8 cellular contexts compared by ENCODE assay signal in the genomic region with DNA sequence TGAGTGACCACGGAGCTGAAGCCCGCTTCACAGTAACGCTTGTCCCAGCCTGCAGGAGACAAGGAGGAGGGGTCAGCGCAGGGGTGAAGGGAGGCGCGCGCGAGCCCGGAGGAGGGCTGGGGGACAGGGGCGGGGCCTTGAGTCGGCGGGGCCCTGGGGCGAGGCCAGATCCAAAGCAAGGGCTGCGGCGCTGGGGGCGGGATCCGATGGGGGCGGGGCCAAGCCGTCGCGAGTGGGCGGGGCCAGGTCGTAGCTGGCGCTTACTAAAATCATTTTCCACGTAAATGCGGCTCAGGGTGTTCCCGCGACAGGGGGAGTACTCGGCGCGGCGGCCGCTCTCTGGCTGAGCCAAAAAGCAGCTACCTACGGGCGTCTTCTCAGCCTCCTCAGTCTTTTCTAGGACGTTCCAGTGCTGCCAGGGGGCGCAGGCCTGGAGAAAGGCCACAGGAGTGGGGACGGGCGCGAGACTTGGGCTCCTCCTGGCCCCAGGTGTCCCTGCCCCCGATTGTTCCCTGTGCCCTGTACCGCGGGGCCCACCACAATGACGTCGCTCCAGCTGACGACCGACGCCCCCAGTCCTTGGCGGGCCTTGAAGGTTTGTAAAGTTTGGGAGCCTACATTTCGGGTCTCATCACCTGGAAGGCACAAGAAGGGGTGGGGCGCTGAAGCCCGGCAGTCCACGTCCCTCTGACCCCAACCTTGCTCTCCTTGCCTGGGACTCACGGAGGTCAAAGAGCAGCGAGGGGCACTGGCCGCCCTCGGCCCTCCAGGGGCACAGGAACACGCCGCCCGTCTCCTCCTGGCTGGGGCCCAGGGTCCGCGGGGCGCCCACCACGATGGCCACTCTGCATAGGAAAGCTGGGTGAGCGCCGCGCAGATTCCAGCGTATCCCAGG. TPM values are rescaled to one million over a fixed set of nuclear protein-coding genes. Genes with fewer than 3 reads are reported as not detected.
A peak's percentile ranks its signal among the peaks of the same experiment; 100 is the strongest.
DNase-seq lines count a peak whose midpoint lies in the region; ATAC-seq and TF ChIP-seq lines count a peak whose summit lies in the region.

No MANE protein-coding gene starts in this region.

- no peak for TF ChIP-seq EP300 in stomach (IDR thresholded peaks at IDR 0.05)

- H3K79me2 ChIP-seq in neural progenitor cell (ENCODE audit: low read depth), result no peaks in the 10 kb centered on the region

- 1 to 6% (median 5%) methylated on average over 39 to 68 of the region's 68 CpGs for WGBS in stomach, 5 donors

- H3K4me3 ChIP-seq in GM06990 (replicated peaks; ENCODE audit: low read depth, low read length) (peak overlapping the region; percentile 59), foreskin fibroblast (ENCODE audit: low read depth in 1 of 2, low read length in 2 of 2) (peak overlapping the region; percentile 55 to 62), neural progenitor cell (peak overlapping the region; percentile 50), stomach (peak overlapping the region; percentile 49 to 58 (median 54))

- H3K9ac ChIP-seq in neural progenitor cell, result no peak overlapping the region

- peaks cover 16% of the 10 kb centered on the region for H3K27me3 Mint-ChIP-seq in neural progenitor cell (ENCODE audit: insufficient read depth, low read depth)

- TF ChIP-seq CTCF in GM06990 (IDR thresholded peaks at IDR 0.05; ENCODE audit: insufficient read depth, low read length, poor library complexity, severe bottlenecking) (peak; percentile 31), foreskin fibroblast (IDR thresholded peaks at IDR 0.05; ENCODE audit: low read depth, low read length) (no peak), neural progenitor cell (IDR thresholded peaks at IDR 0.05) (peak; percentile 36), stomach (IDR thresholded peaks at IDR 0.05) (no peak)

- no peak overlapping the region for H3K27ac Mint-ChIP-seq in neural progenitor cell

- peaks cover 17% of the 10 kb centered on the region for H3F3A ChIP-seq in neural progenitor cell (ENCODE audit: low read depth)

- intact Hi-C loops in stomach (cut with DNase I; ENCODE audit: low total_unique reads), result no loop called here

- H3K27ac ChIP-seq in neural progenitor cell, result no peak overlapping the region
- peak overlapping the region in 1 of 5 donors; percentile 69 for H3K27ac ChIP-seq in stomach

- H3K27me3 ChIP-seq in GM06990 (replicated peaks; ENCODE audit: control insufficient read depth, insufficient read depth, low read length) (no peaks in the 10 kb centered on the region; the same call in none of the 2 replicates), neural progenitor cell (peaks cover 47% of the 10 kb centered on the region), stomach (peaks cover 0 to 32% (median 17%) of the 10 kb centered on the region in 3 donors)

- H3K4me3 Mint-ChIP-seq in neural progenitor cell, result peak overlapping the region; percentile 86

- peaks cover 10% of the 10 kb centered on the region for H3K4me1 Mint-ChIP-seq in neural progenitor cell

- no peaks in the 10 kb centered on the region for H3K36me3 Mint-ChIP-seq in neural progenitor cell

- H2AFZ ChIP-seq in neural progenitor cell (replicated peaks), result peak overlapping the region; percentile 81

- H4K20me1 ChIP-seq in neural progenitor cell (ENCODE audit: low read depth), result no peaks in the 10 kb centered on the region

- H3K4me2 ChIP-seq in neural progenitor cell, result peak overlapping the region; percentile 72

- H3K9me3 ChIP-seq in neural progenitor cell (ENCODE audit: low read depth) (no peaks in the 10 kb centered on the region), stomach (no peaks in the 10 kb centered on the region)

- ATAC-seq in HG03135 (IDR thresholded peaks at IDR 0.05; ENCODE audit: unreplicated experiment), result no peak

- no peak for TF ChIP-seq POLR2A in stomach (IDR thresholded peaks at IDR 0.05)

- peaks cover 3% of the 10 kb centered on the region for H3K9me3 Mint-ChIP-seq in neural progenitor cell

- H3K36me3 ChIP-seq in GM06990 (ENCODE audit: control insufficient read depth, insufficient read depth, low read length) (no peaks in the 10 kb centered on the region), neural progenitor cell (no peaks in the 10 kb centered on the region), stomach (no peaks in the 10 kb centered on the region)

- DNase-seq in GM06990 (ENCODE audit: extremely low read depth, insufficient read length) (peak; percentile 87), HuH-7.5 (ENCODE audit: low spot score) (peak; percentile 80), RPMI8226 (peak; percentile 82), foreskin fibroblast (peak; percentile 49 to 83), neural progenitor cell (ENCODE audit: low spot score) (peak; percentile 94), stomach (peak; percentile 85)
- DNase-seq in activated effector memory CD4-positive, alpha-beta T cell treated with Interleukin-2 at 50 U/mL for 16 hours, result peak; percentile 71

- H3K4me1 ChIP-seq in neural progenitor cell (peaks cover 6% of the 10 kb centered on the region), stomach (peaks cover 8 to 25% (median 20%) of the 10 kb centered on the region in 4 donors)

RNA-seq across cellular contexts. Expression of gene ITGA2B, which starts 3.9 kb away (rescaled TPM):
- total RNA-seq in neural progenitor cell (ENCODE audit: low replicate concordance) (4.7 and 8.0 TPM in 2 replicates), stomach (1 to 10 TPM in 1 of 5 donors, under 1 TPM in 1, not detected in 3; under 0.01 to 2.4 TPM)
- under 1 TPM; 0.12 to 0.53 (median 0.46) TPM for polyA plus RNA-seq in stomach

RNA-seq across cellular contexts. Expression of gene FAM171A2, which starts 21.9 kb away (rescaled TPM):
- total RNA-seq in neural progenitor cell (ENCODE audit: low replicate concordance) (18.1 and 68.1 TPM in 2 replicates), stomach (1 to 10 TPM in 2 of 5 donors, not detected in 3; 2.0 to 5.4 TPM)
- under 1 TPM; 0.30 to 0.31 (median 0.31) TPM for polyA plus RNA-seq in stomach

RNA-seq across cellular contexts. Expression of gene GRN, which starts 40.4 kb away (rescaled TPM):
- total RNA-seq in neural progenitor cell (ENCODE audit: low replicate concordance) (28.2 and 98.6 TPM in 2 replicates), stomach (100 to 1,000 TPM; 104 to 644 (median 239) TPM)
- 100 to 1,000 TPM in 1 of 3 donors, 10 to 100 TPM in 2; 31.8 to 189 (median 78.9) TPM for polyA plus RNA-seq in stomach

Comparison
In these comparisons a context has a peak if more than half of its experiments do, and no peak if none do; other contexts are left out.
1. CTCF ChIP-seq: peak in GM06990 (single experiment) and neural progenitor cell (single experiment); none in foreskin fibroblast (single experiment) and stomach (0 of 7).
2. Peak in every context shown above with its lines, with median percentiles within 50 percentile points of each other: DNase-seq and H3K4me3 ChIP-seq.